ENCODE assay signal across 11 cellular contexts in the genomic region with DNA sequence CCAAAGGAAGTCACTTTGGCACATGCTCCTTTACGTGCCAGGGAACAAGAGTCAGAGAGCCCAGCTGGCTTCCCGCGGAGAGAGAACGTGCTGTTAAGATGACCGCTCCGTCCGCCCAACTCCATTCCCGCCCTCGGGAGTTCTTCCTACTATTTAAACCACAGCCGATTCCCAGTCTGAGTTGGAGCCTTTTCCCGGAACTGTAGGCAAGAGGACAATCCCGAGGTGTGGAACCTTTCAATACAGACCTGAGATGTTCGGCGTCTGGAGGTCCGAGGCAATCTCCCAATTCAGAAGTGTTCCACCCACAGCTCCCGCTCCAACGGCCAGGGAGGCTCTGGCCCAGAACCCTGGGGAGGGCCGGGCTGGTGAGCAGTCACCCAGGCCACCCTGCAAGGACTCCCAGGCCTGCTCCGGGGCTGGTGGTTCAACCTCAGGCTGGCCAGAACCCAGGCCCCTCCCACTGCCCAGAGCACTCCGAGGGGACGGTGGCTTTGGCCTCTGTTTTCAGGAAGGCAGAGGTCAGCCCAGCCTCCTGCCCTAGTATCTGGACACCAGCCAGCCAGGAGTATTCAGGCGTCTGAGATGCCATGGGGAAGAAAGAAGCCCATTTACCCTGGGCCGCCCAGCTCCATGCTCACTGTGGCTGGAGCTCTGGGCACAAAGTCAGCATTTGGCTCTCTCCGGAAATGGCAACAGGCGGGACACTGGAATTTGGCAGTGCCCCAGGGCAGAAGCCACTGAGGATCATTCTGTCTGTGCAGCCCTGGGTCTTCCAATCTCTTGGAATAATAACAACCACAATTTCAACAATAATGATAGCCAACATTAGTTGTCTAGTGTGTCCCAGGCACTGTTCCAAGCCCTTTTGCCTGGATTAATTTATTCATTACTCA. TPM values are rescaled to one million over a fixed set of nuclear protein-coding genes. Genes with fewer than 3 reads are reported as not detected.
DNase-seq lines count a peak whose midpoint lies in the region; ATAC-seq, FAIRE-seq and TF ChIP-seq lines count a peak whose summit lies in the region.
"Had no signal": no experiment of that assay in that cellular context is flagged by ENCODE, and none has a peak within 500 bp of the region (broad histone marks: within the 10 kb centered on the region; RNA-seq: fewer than 3 reads in every experiment).

No MANE protein-coding gene starts in this region.

- DNase-seq in NCI-H2029 (lab: John Stamatoyannopoulos, UW) (peak; percentile 67), endothelial cell of umbilical vein (ENCODE audit: low read depth, low spot score) (peak; percentile 52), mesenchymal stem cell (no peak), tibial nerve (ENCODE audit: low spot score in 2 of 2) (peak; percentile 61 to 68)
- DNase-seq in activated T-cell treated with anti-CD3 and anti-CD28 coated beads, Interleukin-2, amount 50 U/mL, for 72 hours: no peak
- DNase-seq: cerebellar nuclear complex, NCI-H2081 had no signal

- H3K9me3 Mint-ChIP-seq in activated T-cell treated with anti-CD3 and anti-CD28 coated beads, Interleukin-2, amount 50 U/mL, for 72 hours: peaks cover 3 to 5% of the 10 kb centered on the region in 2 donors

- ATAC-seq in GM21737 (IDR thresholded peaks at IDR 0.05; ENCODE audit: unreplicated experiment) (no peak), GM19351 (IDR thresholded peaks at IDR 0.05; ENCODE audit: unreplicated experiment) (no peak), HG03196 (IDR thresholded peaks at IDR 0.05; ENCODE audit: unreplicated experiment) (no peak)
- no peak for ATAC-seq in activated T-cell treated with anti-CD3 and anti-CD28 coated beads, Interleukin-2, amount 50 U/mL, for 72 hours (replicated peaks in 1 of 2)
- ATAC-seq: GM12878 had no signal

- peak overlapping the region; percentile 8 for H3K9ac ChIP-seq in endothelial cell of umbilical vein (replicated peaks; ENCODE audit: extremely low read depth, insufficient read depth, low read length)
- peak overlapping the region; percentile 66 for H3K9ac ChIP-seq in mesenchymal stem cell (ENCODE audit: low read length)

- H2BK5ac ChIP-seq in mesenchymal stem cell (ENCODE audit: low read depth, low read length, poor library complexity, severe bottlenecking): no peak overlapping the region

- H3K4me1 ChIP-seq in endothelial cell of umbilical vein (ENCODE audit: control insufficient read depth, extremely low read depth, insufficient read depth, low read length): peaks cover 13% of the 10 kb centered on the region
- no peaks in the 10 kb centered on the region for H3K4me1 ChIP-seq in mesenchymal stem cell (ENCODE audit: control insufficient read depth, insufficient read depth, low read depth, low read length)
- peaks cover 0 to 79% (median 43%) of the 10 kb centered on the region in 4 donors for H3K4me1 ChIP-seq in tibial nerve

- TF ChIP-seq POLR2A in endothelial cell of umbilical vein (IDR thresholded peaks at IDR 0.05; ENCODE audit: low read depth, low read length) (no peak), tibial nerve (IDR thresholded peaks at IDR 0.05) (peak in 1 of 2 donors; percentile 40)

- no peak overlapping the region for H3K18ac ChIP-seq in mesenchymal stem cell (ENCODE audit: low read depth in 1 of 2, low read length in 2 of 2)

- H2BK15ac ChIP-seq in mesenchymal stem cell (ENCODE audit: low read depth, poor library complexity, severe bottlenecking): peak overlapping the region; percentile 49

- no peaks in the 10 kb centered on the region for H4K20me1 ChIP-seq in endothelial cell of umbilical vein (replicated peaks; ENCODE audit: control insufficient read depth, extremely low read depth, insufficient read depth, low read length)

- H3K9me3 ChIP-seq in endothelial cell of umbilical vein (replicated peaks; ENCODE audit: control insufficient read depth, insufficient read depth, low read length) (no peaks in the 10 kb centered on the region), mesenchymal stem cell (ENCODE audit: control insufficient read depth, low read length) (peaks cover 8% of the 10 kb centered on the region), tibial nerve (peaks cover 0 to 8% (median 2%) of the 10 kb centered on the region in 4 donors)

- no peaks in the 10 kb centered on the region for H3K27me3 ChIP-seq in endothelial cell of umbilical vein (ENCODE audit: control insufficient read depth in 2 of 2, insufficient read depth in 2 of 2, low read length in 2 of 2)
- H3K27me3 ChIP-seq in mesenchymal stem cell (ENCODE audit: control insufficient read depth in 1 of 2, insufficient read depth in 1 of 2, low read length in 2 of 2): no peaks in the 10 kb centered on the region
- no peaks in the 10 kb centered on the region for H3K27me3 ChIP-seq in tibial nerve

- no peaks in the 10 kb centered on the region for H3K4me1 Mint-ChIP-seq in activated T-cell treated with anti-CD3 and anti-CD28 coated beads, Interleukin-2, amount 50 U/mL, for 72 hours (ENCODE audit: low read depth)

- H3K9me1 ChIP-seq in endothelial cell of umbilical vein (replicated peaks; ENCODE audit: control insufficient read depth, extremely low read depth, insufficient read depth, low read length): no peaks in the 10 kb centered on the region

- WGBS in mesenchymal stem cell: 92% methylated on average over 25 of the region's 25 CpGs
- WGBS in tibial nerve, 2 donors: 12 to 27% methylated on average over 25 of the region's 25 CpGs

- no TSS peak for BruUV-seq in endothelial cell of umbilical vein (replicated peaks; lab: Mats Ljungman, UMichigan)

- no peaks in the 10 kb centered on the region for H3K79me2 ChIP-seq in endothelial cell of umbilical vein (ENCODE audit: control insufficient read depth, insufficient read depth, low read length)

- H3K36me3 ChIP-seq in endothelial cell of umbilical vein (ENCODE audit: control insufficient read depth in 2 of 2, extremely low read depth in 1 of 2, insufficient read depth in 2 of 2, low read length in 2 of 2) (no peaks in the 10 kb centered on the region), mesenchymal stem cell (ENCODE audit: control insufficient read depth in 1 of 2, insufficient read depth in 2 of 2, low read depth in 1 of 2, low read length in 2 of 2) (no peaks in the 10 kb centered on the region), tibial nerve (peaks cover 0 to 7% (median 0%) of the 10 kb centered on the region in 3 donors)

- POLR2A ChIA-PET in endothelial cell of umbilical vein (lab: Charles Lee): no interaction called here

- peak overlapping the region; percentile 92 for H2AFZ ChIP-seq in endothelial cell of umbilical vein (ENCODE audit: low read depth, low read length)
- no peak overlapping the region for H2AFZ ChIP-seq in mesenchymal stem cell (ENCODE audit: low read depth, low read length)

- H3K27me3 Mint-ChIP-seq in activated T-cell treated with anti-CD3 and anti-CD28 coated beads, Interleukin-2, amount 50 U/mL, for 72 hours (ENCODE audit: low read depth): peaks cover 22% of the 10 kb centered on the region

- H4K91ac ChIP-seq in mesenchymal stem cell (ENCODE audit: low read length): no peak overlapping the region

- peaks cover 2% of the 10 kb centered on the region for H3K79me1 ChIP-seq in mesenchymal stem cell (replicated peaks; ENCODE audit: low read length, poor library complexity, severe bottlenecking)

- intact Hi-C loops in endothelial cell of umbilical vein (cut with micrococcal nuclease): loop anchor here (1.0 kb wide), 1 partner anchor 21 kb away; a partner anchor contains a TSS

- peak; percentile 13 to 77 for TF ChIP-seq EP300 in tibial nerve (IDR thresholded peaks at IDR 0.05)

- dilution Hi-C loops in endothelial cell of umbilical vein (cut with MboI; ENCODE audit: extremely low pct_ligation_motif_present, low sequenced_read_pairs): no loop called here

- no peak overlapping the region for H3K23ac ChIP-seq in mesenchymal stem cell (ENCODE audit: low read length in 2 of 2)

- peaks cover 3% of the 10 kb centered on the region in 2 donors for H3K36me3 Mint-ChIP-seq in activated T-cell treated with anti-CD3 and anti-CD28 coated beads, Interleukin-2, amount 50 U/mL, for 72 hours (ENCODE audit: insufficient read depth in 2 of 2)

- FAIRE-seq in endothelial cell of umbilical vein (lab: Jason Lieb, UNC): peak; percentile 77
- FAIRE-seq: GM12878 had no signal

- H3K4me2 ChIP-seq in endothelial cell of umbilical vein (ENCODE audit: insufficient read depth, low read length) (peak overlapping the region; percentile 48), mesenchymal stem cell (ENCODE audit: low read length, poor library complexity, severe bottlenecking) (no peak overlapping the region)

- H2BK12ac ChIP-seq in mesenchymal stem cell (ENCODE audit: low read length in 2 of 2): no peak overlapping the region

- H3K4me3 ChIP-seq in endothelial cell of umbilical vein (replicated peaks in 1 of 3; ENCODE audit: insufficient read depth in 1 of 3, low read depth in 1 of 3, low read length in 3 of 3) (peak overlapping the region in 2 of 3 experiments; percentile 2 to 19), mesenchymal stem cell (ENCODE audit: insufficient read depth in 1 of 2, low read depth in 1 of 2, low read length in 2 of 2) (peak overlapping the region in 1 of 2 experiments; percentile 55), tibial nerve (peak overlapping the region; percentile 2 to 34 (median 8))
- H3K4me3 ChIP-seq: GM12878 had no signal

- H2AK5ac ChIP-seq in mesenchymal stem cell (ENCODE audit: low read length, severe bottlenecking): no peak overlapping the region

- no peak overlapping the region for H4K8ac ChIP-seq in mesenchymal stem cell (ENCODE audit: low read length)

- no peak overlapping the region for H3K27ac Mint-ChIP-seq in activated T-cell treated with anti-CD3 and anti-CD28 coated beads, Interleukin-2, amount 50 U/mL, for 72 hours

- H3K27ac ChIP-seq in endothelial cell of umbilical vein (ENCODE audit: insufficient read depth, low read depth, low read length) (peak overlapping the region; percentile 26), mesenchymal stem cell (ENCODE audit: low read length, poor library complexity, severe bottlenecking) (no peak overlapping the region), tibial nerve (peak overlapping the region; percentile 64 to 90 (median 84))

- no peak overlapping the region for H3K14ac ChIP-seq in mesenchymal stem cell (ENCODE audit: low read length in 2 of 2)

- no peak overlapping the region for H2BK120ac ChIP-seq in mesenchymal stem cell (ENCODE audit: low read depth, low read length)

- CTCF ChIA-PET in endothelial cell of umbilical vein (lab: Charles Lee): interaction anchor here (1.0 to 2.6 kb wide), 4 partner anchors 21 to 183 kb away, joined by 3 to 7 read pairs (median 3); a partner anchor contains a TSS

- H3K4me3 Mint-ChIP-seq in activated T-cell treated with anti-CD3 and anti-CD28 coated beads, Interleukin-2, amount 50 U/mL, for 72 hours: no peak overlapping the region

- no peak overlapping the region for H3K4ac ChIP-seq in mesenchymal stem cell (ENCODE audit: low read depth in 1 of 2, low read length in 2 of 2)

- TF ChIP-seq CTCF in endothelial cell of umbilical vein (IDR thresholded peaks at IDR 0.05; ENCODE audit: extremely low read depth in 1 of 2, insufficient read depth in 1 of 2, low read depth in 1 of 2, low read length in 2 of 2): no peak
- TF ChIP-seq CTCF in tibial nerve (IDR thresholded peaks at IDR 0.05): no peak

RNA-seq across cellular contexts. Expression of a gene that starts 21.4 kb away (rescaled TPM):
- 18.3 and 25.5 TPM in 2 replicates for total RNA-seq in endothelial cell of umbilical vein
- 19.0 and 25.5 TPM in 2 replicates for polyA plus RNA-seq in endothelial cell of umbilical vein
- polyA plus RNA-seq in endothelial cell of umbilical vein (2011; cell fraction: cytosol; rRNA removed): 13.0 and 14.8 TPM in 2 replicates
- polyA plus RNA-seq in endothelial cell of umbilical vein (2011; cell fraction: nucleus; rRNA removed): 7.8 and 11.0 TPM in 2 replicates
- polyA plus RNA-seq in endothelial cell of umbilical vein (2012): 9.1 and 10.5 TPM in 2 replicates
- 40.3 and 45.9 TPM in 2 replicates for polyA minus RNA-seq in endothelial cell of umbilical vein
- 55.6 TPM for polyA minus RNA-seq in endothelial cell of umbilical vein (2011; cell fraction: cytosol; rRNA and poly(A)+ RNA removed)
- 6.3 and 9.4 TPM in 2 replicates for polyA minus RNA-seq in endothelial cell of umbilical vein (2011; cell fraction: nucleus; rRNA and poly(A)+ RNA removed)
- polyA plus RNA-seq in mesenchymal stem cell (2013, experiment 1 of 2): 9.7 TPM
- polyA plus RNA-seq in mesenchymal stem cell (2013, experiment 2 of 2): 9.6 TPM
- 10 to 100 TPM; 60.5 to 72.1 (median 65.5) TPM for total RNA-seq in tibial nerve
- under 1 TPM in 1 of 2 donors, not detected in 1; 0.07 TPM for total RNA-seq in activated T-cell treated with anti-CD3 and anti-CD28 coated beads, Interleukin-2, amount 50 U/mL, for 72 hours

Comparison
In these comparisons a context has a peak if more than half of its experiments do, and no peak if none do; other contexts are left out.
1. DNase-seq: peak in NCI-H2029 (single experiment), endothelial cell of umbilical vein (single experiment) and tibial nerve (2 of 2); none in mesenchymal stem cell (single experiment) and activated T-cell treated with anti-CD3 and anti-CD28 coated beads, Interleukin-2, amount 50 U/mL, for 72 hours (0 of 2).
2. RNA of a gene that starts 21.4 kb away (total RNA-seq): 60.5 to 72.1 TPM in tibial nerve and 18.3 to 25.5 TPM in endothelial cell of umbilical vein; 0.07 TPM in activated T-cell treated with anti-CD3 and anti-CD28 coated beads, Interleukin-2, amount 50 U/mL, for 72 hours; every median in the first group is over 10 times any median in the second.